17 cellular contexts compared by ENCODE assay signal in genomic region chr3:111579495-111579894, GRCh38. TPM values are rescaled to one million over a fixed set of nuclear protein-coding genes. Genes with fewer than 3 reads are reported as not detected.
DNase-seq lines count a peak whose midpoint lies in the region; ATAC-seq and TF ChIP-seq lines count a peak whose summit lies in the region.
"Had no signal": no experiment of that assay in that cellular context is flagged by ENCODE, and none has a peak within 500 bp of the region (broad histone marks: within the 10 kb centered on the region; RNA-seq: fewer than 3 reads in every experiment).

No MANE protein-coding gene starts in this region.

- DNase-seq in activated CD4-positive, alpha-beta memory T cell treated with anti-CD3 and anti-CD28 coated beads for 36 hours, result no peak
- DNase-seq in activated CD4-positive, alpha-beta memory T cell treated with anti-CD3 and anti-CD28 coated beads, Interleukin-2, amount 10 ng/mL, durations not matched to agents 7 days and 5 days, result no peak
- DNase-seq in CD8-positive, alpha-beta T cell, result no peak
- DNase-seq in retinal pigment epithelial cell (ENCODE audit: low read depth) (peak; percentile 23), UCSD-AML1 (lab: John Stamatoyannopoulos, UW; ENCODE audit: unreplicated experiment) (no peak), lower leg skin (ENCODE audit: low spot score in 2 of 2) (no peak), prostate gland (ENCODE audit: low spot score) (no peak)
- DNase-seq: C1 segment of cervical spinal cord, DND-41, H9, Karpas-422, MG63, NCI-H1092, NCI-H2081 treated with DMSO at 0.1 percent for 48 hours, NCI-H510A treated with DMSO at 0.1 percent for 48 hours had no signal

- peaks cover 6% of the 10 kb centered on the region for H3K4me1 ChIP-seq in CD8-positive, alpha-beta T cell (ENCODE audit: insufficient read depth, low read length)
- H3K4me1 ChIP-seq in prostate gland (replicated peaks), result no peaks in the 10 kb centered on the region

- CTCF ChIA-PET in activated CD4-positive, alpha-beta memory T cell treated with anti-CD3 and anti-CD28 coated beads for 36 hours (lab: Charles Lee), result interaction anchor here (1.0 to 4.5 kb wide), 13 partner anchors 10 to 388 kb away, joined by 3 to 128 read pairs (median 12); partner anchors contain the start of gene ZBED2
- CTCF ChIA-PET in activated CD4-positive, alpha-beta memory T cell treated with anti-CD3 and anti-CD28 coated beads, Interleukin-2, amount 10 ng/mL, durations not matched to agents 7 days and 5 days (lab: Charles Lee), result interaction anchor here (1.3 to 2.2 kb wide), 3 partner anchors 22 to 120 kb away, joined by 3 to 35 read pairs (median 5); no protein-coding TSS in a partner anchor
- CTCF ChIA-PET in CD8-positive, alpha-beta T cell (lab: Charles Lee), result interaction anchor here (1.1 kb wide), 1 partner anchor 44 kb away, joined by 3 read pairs; no protein-coding TSS in a partner anchor

- peak overlapping the region; percentile 40 for H3K27ac Mint-ChIP-seq in activated CD4-positive, alpha-beta memory T cell treated with anti-CD3 and anti-CD28 coated beads for 36 hours
- H3K27ac Mint-ChIP-seq in activated CD4-positive, alpha-beta memory T cell treated with anti-CD3 and anti-CD28 coated beads, Interleukin-2, amount 10 ng/mL, durations not matched to agents 7 days and 5 days, result no peak overlapping the region
- H3K27ac Mint-ChIP-seq in CD8-positive, alpha-beta T cell, result peak overlapping the region; percentile 19
- H3K27ac Mint-ChIP-seq in activated naive CD8-positive, alpha-beta T cell, result peak overlapping the region; percentile 92
- H3K27ac Mint-ChIP-seq: H9 had no signal

- no peak overlapping the region for H3K4me3 Mint-ChIP-seq in activated CD4-positive, alpha-beta memory T cell treated with anti-CD3 and anti-CD28 coated beads for 36 hours
- H3K4me3 Mint-ChIP-seq in activated CD4-positive, alpha-beta memory T cell treated with anti-CD3 and anti-CD28 coated beads, Interleukin-2, amount 10 ng/mL, durations not matched to agents 7 days and 5 days, result no peak overlapping the region
- no peak overlapping the region for H3K4me3 Mint-ChIP-seq in CD8-positive, alpha-beta T cell
- no peak overlapping the region for H3K4me3 Mint-ChIP-seq in activated naive CD8-positive, alpha-beta T cell
- H3K4me3 Mint-ChIP-seq: H9 had no signal

- no peak overlapping the region for H3K4me3 ChIP-seq in CD8-positive, alpha-beta T cell (ENCODE audit: low read depth, low read length)
- no peak overlapping the region for H3K4me3 ChIP-seq in retinal pigment epithelial cell (ENCODE audit: low read length)
- no peak overlapping the region for H3K4me3 ChIP-seq in lower leg skin (ENCODE audit: low read depth, poor library complexity, severe bottlenecking)
- H3K4me3 ChIP-seq in prostate gland, result no peak overlapping the region
- H3K4me3 ChIP-seq: MG63 had no signal

- no peak for TF ChIP-seq CTCF in CD8-positive, alpha-beta T cell (IDR thresholded peaks at IDR 0.05)
- no peak for TF ChIP-seq CTCF in retinal pigment epithelial cell (conservative IDR thresholded peaks at IDR 0.05; ENCODE audit: low read depth, low read length)
- TF ChIP-seq CTCF in lower leg skin (IDR thresholded peaks at IDR 0.05), result no peak
- no peak for TF ChIP-seq CTCF in prostate gland (IDR thresholded peaks at IDR 0.05)

- WGBS in lower leg skin, 2 donors, result 91 to 93% methylated on average over 5 of the region's 5 CpGs
- WGBS in prostate gland, result 96% methylated on average over 5 of the region's 5 CpGs

- H3K27ac ChIP-seq in CD8-positive, alpha-beta T cell (ENCODE audit: low read depth, low read length), result no peak overlapping the region
- no peak overlapping the region for H3K27ac ChIP-seq in prostate gland

- peaks cover 79% of the 10 kb centered on the region for H3K36me3 Mint-ChIP-seq in activated CD4-positive, alpha-beta memory T cell treated with anti-CD3 and anti-CD28 coated beads for 36 hours
- peaks cover 85% of the 10 kb centered on the region for H3K36me3 Mint-ChIP-seq in activated CD4-positive, alpha-beta memory T cell treated with anti-CD3 and anti-CD28 coated beads, Interleukin-2, amount 10 ng/mL, durations not matched to agents 7 days and 5 days (ENCODE audit: low read depth)
- H3K36me3 Mint-ChIP-seq in CD8-positive, alpha-beta T cell, result peaks cover 85% of the 10 kb centered on the region
- peaks cover 46% of the 10 kb centered on the region for H3K36me3 Mint-ChIP-seq in activated naive CD8-positive, alpha-beta T cell

- ATAC-seq in CD8-positive, alpha-beta T cell, result no peak

- H3K4me1 Mint-ChIP-seq in activated CD4-positive, alpha-beta memory T cell treated with anti-CD3 and anti-CD28 coated beads for 36 hours (ENCODE audit: low read depth), result peaks cover 77% of the 10 kb centered on the region
- H3K4me1 Mint-ChIP-seq in activated CD4-positive, alpha-beta memory T cell treated with anti-CD3 and anti-CD28 coated beads, Interleukin-2, amount 10 ng/mL, durations not matched to agents 7 days and 5 days, result peaks cover 72% of the 10 kb centered on the region
- peaks cover 74% of the 10 kb centered on the region for H3K4me1 Mint-ChIP-seq in CD8-positive, alpha-beta T cell (ENCODE audit: low read depth)
- peaks cover 87% of the 10 kb centered on the region for H3K4me1 Mint-ChIP-seq in activated naive CD8-positive, alpha-beta T cell (ENCODE audit: low read depth)

- H3K27me3 ChIP-seq in CD8-positive, alpha-beta T cell (ENCODE audit: insufficient read depth, low read length), result no peaks in the 10 kb centered on the region
- no peaks in the 10 kb centered on the region for H3K27me3 ChIP-seq in prostate gland (replicated peaks; ENCODE audit: insufficient read depth)
- H3K27me3 ChIP-seq: MG63 had no signal

- TF ChIP-seq POLR2A in lower leg skin (IDR thresholded peaks at IDR 0.05) (no peak), prostate gland (IDR thresholded peaks at IDR 0.05) (no peak)

- intact Hi-C loops in activated CD4-positive, alpha-beta memory T cell treated with anti-CD3 and anti-CD28 coated beads for 36 hours (cut with micrococcal nuclease), result loop anchor here (5.0 kb wide), 1 partner anchor 113 kb away; no protein-coding TSS in a partner anchor
- intact Hi-C loops in CD8-positive, alpha-beta T cell (cut with DNase I, micrococcal nuclease), result loop anchor here (2.0 to 10.0 kb wide), 4 partner anchors 37 to 385 kb away; partner anchors contain the start of gene CD96 (in 2 of the 2)
- intact Hi-C loops in lower leg skin (cut with DNase I; ENCODE audit: low total_unique reads), result no loop called here
- intact Hi-C loops in prostate gland (cut with DNase I), result no loop called here

- peaks cover 14% of the 10 kb centered on the region for H3K36me3 ChIP-seq in CD8-positive, alpha-beta T cell (ENCODE audit: insufficient read depth, low read length)
- H3K36me3 ChIP-seq in prostate gland, result no peaks in the 10 kb centered on the region
- H3K36me3 ChIP-seq: MG63 had no signal

- H3K9me3 Mint-ChIP-seq in activated CD4-positive, alpha-beta memory T cell treated with anti-CD3 and anti-CD28 coated beads for 36 hours, result peaks cover 6% of the 10 kb centered on the region
- no peaks in the 10 kb centered on the region for H3K9me3 Mint-ChIP-seq in activated CD4-positive, alpha-beta memory T cell treated with anti-CD3 and anti-CD28 coated beads, Interleukin-2, amount 10 ng/mL, durations not matched to agents 7 days and 5 days
- no peaks in the 10 kb centered on the region for H3K9me3 Mint-ChIP-seq in CD8-positive, alpha-beta T cell
- H3K9me3 Mint-ChIP-seq in activated naive CD8-positive, alpha-beta T cell (ENCODE audit: low read depth), result peaks cover 5% of the 10 kb centered on the region

- no peaks in the 10 kb centered on the region for H3K27me3 Mint-ChIP-seq in activated CD4-positive, alpha-beta memory T cell treated with anti-CD3 and anti-CD28 coated beads for 36 hours
- no peaks in the 10 kb centered on the region for H3K27me3 Mint-ChIP-seq in activated CD4-positive, alpha-beta memory T cell treated with anti-CD3 and anti-CD28 coated beads, Interleukin-2, amount 10 ng/mL, durations not matched to agents 7 days and 5 days
- H3K27me3 Mint-ChIP-seq in CD8-positive, alpha-beta T cell (ENCODE audit: low read depth), result no peaks in the 10 kb centered on the region
- H3K27me3 Mint-ChIP-seq in activated naive CD8-positive, alpha-beta T cell, result no peaks in the 10 kb centered on the region

- POLR2A ChIA-PET in activated CD4-positive, alpha-beta memory T cell treated with anti-CD3 and anti-CD28 coated beads for 36 hours (lab: Charles Lee), result interaction anchor here (1.5 to 2.3 kb wide), 3 partner anchors 10 to 14 kb away, joined by 5 to 15 read pairs (median 6); no protein-coding TSS in a partner anchor
- POLR2A ChIA-PET in activated CD4-positive, alpha-beta memory T cell treated with anti-CD3 and anti-CD28 coated beads, Interleukin-2, amount 10 ng/mL, durations not matched to agents 7 days and 5 days (lab: Charles Lee), result interaction anchor here (1.2 to 3.5 kb wide), 4 partner anchors 15 to 88 kb away, joined by 4 to 21 read pairs (median 12); partner anchors contain the start of gene ZBED2
- POLR2A ChIA-PET in CD8-positive, alpha-beta T cell (lab: Charles Lee), result no interaction called here

- H3K9me3 ChIP-seq in CD8-positive, alpha-beta T cell (ENCODE audit: low read length), result no peaks in the 10 kb centered on the region
- H3K9me3 ChIP-seq in prostate gland, result no peaks in the 10 kb centered on the region
- H3K9me3 ChIP-seq: MG63 had no signal

RNA-seq across cellular contexts. Expression of gene ZBED2, which starts 15.7 kb away (rescaled TPM):
- 100 to 1,000 TPM; 609 to 610 TPM for total RNA-seq in activated CD4-positive, alpha-beta memory T cell treated with anti-CD3 and anti-CD28 coated beads for 36 hours
- 10 to 100 TPM; 36.6 to 38.7 TPM for total RNA-seq in activated CD4-positive, alpha-beta memory T cell treated with anti-CD3 and anti-CD28 coated beads, Interleukin-2, amount 10 ng/mL, durations not matched to agents 7 days and 5 days
- under 1 TPM; 0.19 to 0.22 TPM for total RNA-seq in CD8-positive, alpha-beta T cell
- total RNA-seq in lower leg skin, result 1 to 10 TPM in 1 of 4 donors, under 1 TPM in 2, not detected in 1; 0.49 to 1.9 (median 0.84) TPM
- under 1 TPM in 1 of 2 donors, not detected in 1; 0.68 TPM for total RNA-seq in prostate gland
- total RNA-seq: H9, HT-29 had no signal

RNA-seq across cellular contexts. Expression of gene CD96, which starts 37.5 kb away (rescaled TPM):
- 10 to 100 TPM; 37.9 to 39.0 TPM for total RNA-seq in activated CD4-positive, alpha-beta memory T cell treated with anti-CD3 and anti-CD28 coated beads for 36 hours
- 100 to 1,000 TPM; 323 to 338 TPM for total RNA-seq in activated CD4-positive, alpha-beta memory T cell treated with anti-CD3 and anti-CD28 coated beads, Interleukin-2, amount 10 ng/mL, durations not matched to agents 7 days and 5 days
- 100 to 1,000 TPM; 218 to 219 TPM for total RNA-seq in CD8-positive, alpha-beta T cell
- total RNA-seq in lower leg skin (1 to 10 TPM in 1 of 4 donors, under 1 TPM in 3; 0.27 to 2.1 (median 0.72) TPM), prostate gland (1 to 10 TPM in 1 of 2 donors, under 1 TPM in 1; 0.45 to 2.2 TPM)
- total RNA-seq: H9, HT-29 had no signal

Comparison
In these comparisons a context has a peak if more than half of its experiments do, and no peak if none do; other contexts are left out.
1. RNA of gene ZBED2, which starts 15.7 kb away (total RNA-seq): 609 to 610 TPM in activated CD4-positive, alpha-beta memory T cell treated with anti-CD3 and anti-CD28 coated beads for 36 hours; 36.6 to 38.7 TPM in activated CD4-positive, alpha-beta memory T cell treated with anti-CD3 and anti-CD28 coated beads, Interleukin-2, amount 10 ng/mL, durations not matched to agents 7 days and 5 days, 0.49 to 1.9 TPM in lower leg skin, 0.68 TPM in prostate gland and 0.19 to 0.22 TPM in CD8-positive, alpha-beta T cell; every median in the first group is over 10 times any median in the second.
2. RNA of gene CD96, which starts 37.5 kb away (total RNA-seq): 323 to 338 TPM in activated CD4-positive, alpha-beta memory T cell treated with anti-CD3 and anti-CD28 coated beads, Interleukin-2, amount 10 ng/mL, durations not matched to agents 7 days and 5 days, 218 to 219 TPM in CD8-positive, alpha-beta T cell and 37.9 to 39.0 TPM in activated CD4-positive, alpha-beta memory T cell treated with anti-CD3 and anti-CD28 coated beads for 36 hours; 0.45 to 2.2 TPM in prostate gland and 0.27 to 2.1 TPM in lower leg skin; every median in the first group is over 10 times any median in the second.
3. intact Hi-C loops: an anchor here in activated CD4-positive, alpha-beta memory T cell treated with anti-CD3 and anti-CD28 coated beads for 36 hours (5.0 kb wide) and CD8-positive, alpha-beta T cell (2.0 to 10.0 kb wide); none called in lower leg skin and prostate gland.